In the genomic region with DNA sequence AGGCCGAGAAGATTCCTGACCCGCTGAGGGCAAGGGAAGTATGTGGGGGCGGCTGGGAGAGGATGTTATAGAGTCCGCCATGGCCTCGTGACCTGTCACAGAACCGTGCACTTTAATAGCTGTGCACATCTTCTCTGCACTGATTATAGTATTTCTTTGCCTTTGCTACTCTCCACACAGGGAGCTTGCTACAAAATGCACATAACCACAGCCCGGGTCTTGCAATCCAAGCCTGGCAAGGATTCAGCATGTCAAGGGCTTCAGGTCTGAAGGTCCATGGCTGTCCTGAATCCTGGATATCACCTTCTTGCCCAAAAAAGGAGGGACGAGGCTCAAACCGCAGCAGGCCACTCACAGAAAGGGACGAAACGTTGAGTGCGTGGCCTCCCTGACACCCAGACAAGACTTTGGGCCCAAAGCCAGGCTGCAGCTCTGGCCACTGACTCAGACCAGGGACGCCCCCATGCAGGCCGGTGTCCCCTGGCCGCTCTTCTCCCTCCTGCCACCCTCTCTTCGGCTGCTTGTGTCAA, we compare ENCODE assay signal across 11 cellular contexts. TPM values are rescaled to one million over a fixed set of nuclear protein-coding genes. Genes with fewer than 3 reads are reported as not detected.
DNase-seq lines count a peak whose midpoint lies in the region; ATAC-seq and TF ChIP-seq lines count a peak whose summit lies in the region.
"Had no signal": no experiment of that assay in that cellular context is flagged by ENCODE, and none has a peak within 500 bp of the region (broad histone marks: within the 10 kb centered on the region; RNA-seq: fewer than 3 reads in every experiment).

No MANE protein-coding gene starts in this region.

- H3K9me2 ChIP-seq in SK-N-SH = no peaks in the 10 kb centered on the region

- POLR2A ChIA-PET in SK-N-SH (lab: Yijun Ruan, JAX) = no interaction called here

- DNase-seq in SK-N-SH = no peak
- peak; percentile 54 for DNase-seq in astrocyte of the hippocampus (ENCODE audit: low read depth, low spot score)
- DNase-seq in stimulated activated naive CD8-positive, alpha-beta T cell treated with anti-CD3 and anti-CD28 coated beads, Interleukin-15, amount 100 ng/mL, for 72 hours = no peak
- no peak for DNase-seq in NCI-H510A (lab: John Stamatoyannopoulos, UW)
- DNase-seq in lower leg skin (ENCODE audit: low spot score in 2 of 2) = no peak
- DNase-seq in D341Med (ENCODE audit: low spot score) = no peak
- DNase-seq: activated CD4-positive, CD25-positive, alpha-beta regulatory T cell treated with anti-CD3 and anti-CD28 coated beads, Interleukin-2, amount 50 U/mL, for 72 hours; effector CD4-positive, alpha-beta T cell had no signal

- H3F3A ChIP-seq in SK-N-SH (replicated peaks; ENCODE audit: insufficient read depth) = peaks cover 63% of the 10 kb centered on the region

- TF ChIP-seq EP300 in SK-N-SH (IDR thresholded peaks at IDR 0.05; ENCODE audit: borderline replicate concordance in 1 of 2, low read depth in 1 of 2, low read length in 1 of 2) = no peak

- no peak for ATAC-seq in SK-N-SH treated with all-trans-retinoic acid at 6 μM for 48 hours
- peak; percentile 10 for ATAC-seq in stimulated activated naive CD8-positive, alpha-beta T cell treated with anti-CD3 and anti-CD28 coated beads, Interleukin-15, amount 100 ng/mL, for 72 hours
- ATAC-seq: left colon had no signal

- no peaks in the 10 kb centered on the region for H3K27me3 ChIP-seq in SK-N-SH (ENCODE audit: insufficient read depth)
- no peaks in the 10 kb centered on the region for H3K27me3 ChIP-seq in layer of hippocampus (ENCODE audit: control insufficient read depth, insufficient read depth, low read length)

- H3K9me3 Mint-ChIP-seq in stimulated activated naive CD8-positive, alpha-beta T cell treated with anti-CD3 and anti-CD28 coated beads, Interleukin-15, amount 100 ng/mL, for 72 hours = no peaks in the 10 kb centered on the region

- H3K27ac Mint-ChIP-seq in stimulated activated naive CD8-positive, alpha-beta T cell treated with anti-CD3 and anti-CD28 coated beads, Interleukin-15, amount 100 ng/mL, for 72 hours = peak overlapping the region; percentile 88 to 92

- H3K4me2 ChIP-seq in SK-N-SH = no peak overlapping the region

- peaks cover 34 to 54% of the 10 kb centered on the region in 2 experiments for H3K36me3 ChIP-seq in SK-N-SH (replicated peaks in 1 of 2; ENCODE audit: control insufficient read depth in 1 of 2, insufficient read depth in 2 of 2, low read length in 1 of 2)

- CTCF ChIA-PET in SK-N-SH (lab: Yijun Ruan, JAX) = interaction anchor here (1.2 to 1.3 kb wide), 2 partner anchors 10 to 100 kb away, joined by 4 to 5 read pairs; no protein-coding TSS in a partner anchor

- H3K4me3 ChIP-seq in SK-N-SH (ENCODE audit: low read depth in 2 of 2, low read length in 1 of 2) (no peak overlapping the region), lower leg skin (ENCODE audit: low read depth, poor library complexity, severe bottlenecking) (no peak overlapping the region)

- no peak for TF ChIP-seq POLR2A in lower leg skin (IDR thresholded peaks at IDR 0.05)

- no peak for TF ChIP-seq RAD21 in SK-N-SH (IDR thresholded peaks at IDR 0.05; ENCODE audit: low read length)

- H3K27me3 Mint-ChIP-seq in stimulated activated naive CD8-positive, alpha-beta T cell treated with anti-CD3 and anti-CD28 coated beads, Interleukin-15, amount 100 ng/mL, for 72 hours = no peaks in the 10 kb centered on the region

- no peak overlapping the region for H2AFZ ChIP-seq in SK-N-SH (ENCODE audit: low read depth)

- peaks cover 40% of the 10 kb centered on the region for H3K79me2 ChIP-seq in SK-N-SH (ENCODE audit: insufficient read depth)

- H3K9ac ChIP-seq in SK-N-SH = no peak overlapping the region

- H3K4me1 ChIP-seq in SK-N-SH (ENCODE audit: control insufficient read depth in 1 of 2, insufficient read depth in 2 of 2, low read depth in 1 of 2, low read length in 1 of 2) = peaks cover 0 to 6% of the 10 kb centered on the region in 2 experiments; a peak in 1 of 4 replicates

- 87% methylated on average over 16 of the region's 16 CpGs for WGBS in SK-N-SH (ENCODE audit: low lambda C conversion rate)
- 62 to 73% methylated on average over 16 of the region's 16 CpGs for WGBS in lower leg skin, 2 donors

- peak overlapping the region; percentile 24 to 31 for H3K4me3 Mint-ChIP-seq in stimulated activated naive CD8-positive, alpha-beta T cell treated with anti-CD3 and anti-CD28 coated beads, Interleukin-15, amount 100 ng/mL, for 72 hours

- peaks cover 65% of the 10 kb centered on the region for H3K4me1 Mint-ChIP-seq in stimulated activated naive CD8-positive, alpha-beta T cell treated with anti-CD3 and anti-CD28 coated beads, Interleukin-15, amount 100 ng/mL, for 72 hours

- H3K27ac ChIP-seq in SK-N-SH (ENCODE audit: low read depth in 2 of 2, low read length in 1 of 2) (peak overlapping the region; percentile 16 to 33; a peak in 2 of 4 replicates), layer of hippocampus (ENCODE audit: low read depth, low read length) (peak overlapping the region; percentile 83)

- H4K20me1 ChIP-seq in SK-N-SH (ENCODE audit: insufficient read depth) = peaks cover 69% of the 10 kb centered on the region

- H3K9me3 ChIP-seq in SK-N-SH = no peaks in the 10 kb centered on the region

- intact Hi-C loops in lower leg skin (cut with DNase I; ENCODE audit: low total_unique reads) = no loop called here

- no peak for TF ChIP-seq CTCF in SK-N-SH (IDR thresholded peaks at IDR 0.05)
- no peak for TF ChIP-seq CTCF in lower leg skin (IDR thresholded peaks at IDR 0.05)

TF ChIP-seq in SK-N-SH, 30 proteins besides CTCF, POLR2A, EP300 and RAD21 (continues in another document):
- no peak for TF ChIP-seq MEF2A (IDR thresholded peaks at IDR 0.05; ENCODE audit: borderline replicate concordance, low read depth)
- TF ChIP-seq, protein P1, sequence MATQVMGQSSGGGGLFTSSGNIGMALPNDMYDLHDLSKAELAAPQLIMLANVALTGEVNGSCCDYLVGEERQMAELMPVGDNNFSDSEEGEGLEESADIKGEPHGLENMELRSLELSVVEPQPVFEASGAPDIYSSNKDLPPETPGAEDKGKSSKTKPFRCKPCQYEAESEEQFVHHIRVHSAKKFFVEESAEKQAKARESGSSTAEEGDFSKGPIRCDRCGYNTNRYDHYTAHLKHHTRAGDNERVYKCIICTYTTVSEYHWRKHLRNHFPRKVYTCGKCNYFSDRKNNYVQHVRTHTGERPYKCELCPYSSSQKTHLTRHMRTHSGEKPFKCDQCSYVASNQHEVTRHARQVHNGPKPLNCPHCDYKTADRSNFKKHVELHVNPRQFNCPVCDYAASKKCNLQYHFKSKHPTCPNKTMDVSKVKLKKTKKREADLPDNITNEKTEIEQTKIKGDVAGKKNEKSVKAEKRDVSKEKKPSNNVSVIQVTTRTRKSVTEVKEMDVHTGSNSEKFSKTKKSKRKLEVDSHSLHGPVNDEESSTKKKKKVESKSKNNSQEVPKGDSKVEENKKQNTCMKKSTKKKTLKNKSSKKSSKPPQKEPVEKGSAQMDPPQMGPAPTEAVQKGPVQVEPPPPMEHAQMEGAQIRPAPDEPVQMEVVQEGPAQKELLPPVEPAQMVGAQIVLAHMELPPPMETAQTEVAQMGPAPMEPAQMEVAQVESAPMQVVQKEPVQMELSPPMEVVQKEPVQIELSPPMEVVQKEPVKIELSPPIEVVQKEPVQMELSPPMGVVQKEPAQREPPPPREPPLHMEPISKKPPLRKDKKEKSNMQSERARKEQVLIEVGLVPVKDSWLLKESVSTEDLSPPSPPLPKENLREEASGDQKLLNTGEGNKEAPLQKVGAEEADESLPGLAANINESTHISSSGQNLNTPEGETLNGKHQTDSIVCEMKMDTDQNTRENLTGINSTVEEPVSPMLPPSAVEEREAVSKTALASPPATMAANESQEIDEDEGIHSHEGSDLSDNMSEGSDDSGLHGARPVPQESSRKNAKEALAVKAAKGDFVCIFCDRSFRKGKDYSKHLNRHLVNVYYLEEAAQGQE (IDR thresholded peaks at IDR 0.05; ENCODE audit: low read depth, low read length) = no peak
- peak; percentile 8; the same call in 1 of the 2 replicates for TF ChIP-seq POLR2AphosphoS5 (IDR thresholded peaks at IDR 0.05; ENCODE audit: low read depth, low read length)

TF ChIP-seq in SK-N-SH treated with all-trans-retinoic acid at 6 μM for 48 hours, 23 proteins besides CTCF, POLR2A, EP300 and RAD21:
- TF ChIP-seq ZFP30 (CRISPR knock-in tag; IDR thresholded peaks at IDR 0.05) (no peak), ZFP3 (CRISPR knock-in tag; IDR thresholded peaks at IDR 0.05) (no peak), ISL1 (CRISPR knock-in tag; IDR thresholded peaks at IDR 0.05) (no peak), ZNF70 (CRISPR knock-in tag; IDR thresholded peaks at IDR 0.05) (no peak), ZNF565 (CRISPR knock-in tag; conservative IDR thresholded peaks at IDR 0.05; ENCODE audit: low read depth) (no peak), GLIS3 (CRISPR knock-in tag; IDR thresholded peaks at IDR 0.05) (no peak), ESRRG (CRISPR knock-in tag; IDR thresholded peaks at IDR 0.05) (no peak)

RNA-seq across cellular contexts. Expression of a gene that starts 43.7 kb away (rescaled TPM):
- polyA plus RNA-seq in SK-N-SH (2012; rRNA removed) = 142 and 172 TPM in 2 replicates
- 114 and 137 TPM in 2 replicates for polyA plus RNA-seq in SK-N-SH (2012; cell fraction: cytosol; rRNA removed)
- polyA plus RNA-seq in SK-N-SH (2012; cell fraction: nucleus; rRNA removed) = 193 and 215 TPM in 2 replicates
- 100 to 1,000 TPM in 3 of 4 donors, 10 to 100 TPM in 1; 74.7 to 113 (median 106) TPM for total RNA-seq in lower leg skin
